ENCODE assay signal across 1 cellular context in genomic region chr18:79460445-79461300, GRCh38.
TF ChIP-seq lines count a peak whose summit lies in the region.

No MANE protein-coding gene starts in this region.

TF ChIP-seq in GM12878, 131 proteins besides CTCF, POLR2A, EP300 and RAD21 (continued from another document and continues in another):
- TF ChIP-seq, protein P1, sequence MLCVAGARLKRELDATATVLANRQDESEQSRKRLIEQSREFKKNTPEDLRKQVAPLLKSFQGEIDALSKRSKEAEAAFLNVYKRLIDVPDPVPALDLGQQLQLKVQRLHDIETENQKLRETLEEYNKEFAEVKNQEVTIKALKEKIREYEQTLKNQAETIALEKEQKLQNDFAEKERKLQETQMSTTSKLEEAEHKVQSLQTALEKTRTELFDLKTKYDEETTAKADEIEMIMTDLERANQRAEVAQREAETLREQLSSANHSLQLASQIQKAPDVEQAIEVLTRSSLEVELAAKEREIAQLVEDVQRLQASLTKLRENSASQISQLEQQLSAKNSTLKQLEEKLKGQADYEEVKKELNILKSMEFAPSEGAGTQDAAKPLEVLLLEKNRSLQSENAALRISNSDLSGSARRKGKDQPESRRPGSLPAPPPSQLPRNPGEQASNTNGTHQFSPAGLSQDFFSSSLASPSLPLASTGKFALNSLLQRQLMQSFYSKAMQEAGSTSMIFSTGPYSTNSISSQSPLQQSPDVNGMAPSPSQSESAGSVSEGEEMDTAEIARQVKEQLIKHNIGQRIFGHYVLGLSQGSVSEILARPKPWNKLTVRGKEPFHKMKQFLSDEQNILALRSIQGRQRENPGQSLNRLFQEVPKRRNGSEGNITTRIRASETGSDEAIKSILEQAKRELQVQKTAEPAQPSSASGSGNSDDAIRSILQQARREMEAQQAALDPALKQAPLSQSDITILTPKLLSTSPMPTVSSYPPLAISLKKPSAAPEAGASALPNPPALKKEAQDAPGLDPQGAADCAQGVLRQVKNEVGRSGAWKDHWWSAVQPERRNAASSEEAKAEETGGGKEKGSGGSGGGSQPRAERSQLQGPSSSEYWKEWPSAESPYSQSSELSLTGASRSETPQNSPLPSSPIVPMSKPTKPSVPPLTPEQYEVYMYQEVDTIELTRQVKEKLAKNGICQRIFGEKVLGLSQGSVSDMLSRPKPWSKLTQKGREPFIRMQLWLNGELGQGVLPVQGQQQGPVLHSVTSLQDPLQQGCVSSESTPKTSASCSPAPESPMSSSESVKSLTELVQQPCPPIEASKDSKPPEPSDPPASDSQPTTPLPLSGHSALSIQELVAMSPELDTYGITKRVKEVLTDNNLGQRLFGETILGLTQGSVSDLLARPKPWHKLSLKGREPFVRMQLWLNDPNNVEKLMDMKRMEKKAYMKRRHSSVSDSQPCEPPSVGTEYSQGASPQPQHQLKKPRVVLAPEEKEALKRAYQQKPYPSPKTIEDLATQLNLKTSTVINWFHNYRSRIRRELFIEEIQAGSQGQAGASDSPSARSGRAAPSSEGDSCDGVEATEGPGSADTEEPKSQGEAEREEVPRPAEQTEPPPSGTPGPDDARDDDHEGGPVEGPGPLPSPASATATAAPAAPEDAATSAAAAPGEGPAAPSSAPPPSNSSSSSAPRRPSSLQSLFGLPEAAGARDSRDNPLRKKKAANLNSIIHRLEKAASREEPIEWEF (IDR thresholded peaks at IDR 0.05; ENCODE audit: insufficient replicate concordance, low read depth, low read length): no peak
- no peak for TF ChIP-seq SREBF2 (IDR thresholded peaks at IDR 0.05; ENCODE audit: low read length)
- TF ChIP-seq, protein P2, sequence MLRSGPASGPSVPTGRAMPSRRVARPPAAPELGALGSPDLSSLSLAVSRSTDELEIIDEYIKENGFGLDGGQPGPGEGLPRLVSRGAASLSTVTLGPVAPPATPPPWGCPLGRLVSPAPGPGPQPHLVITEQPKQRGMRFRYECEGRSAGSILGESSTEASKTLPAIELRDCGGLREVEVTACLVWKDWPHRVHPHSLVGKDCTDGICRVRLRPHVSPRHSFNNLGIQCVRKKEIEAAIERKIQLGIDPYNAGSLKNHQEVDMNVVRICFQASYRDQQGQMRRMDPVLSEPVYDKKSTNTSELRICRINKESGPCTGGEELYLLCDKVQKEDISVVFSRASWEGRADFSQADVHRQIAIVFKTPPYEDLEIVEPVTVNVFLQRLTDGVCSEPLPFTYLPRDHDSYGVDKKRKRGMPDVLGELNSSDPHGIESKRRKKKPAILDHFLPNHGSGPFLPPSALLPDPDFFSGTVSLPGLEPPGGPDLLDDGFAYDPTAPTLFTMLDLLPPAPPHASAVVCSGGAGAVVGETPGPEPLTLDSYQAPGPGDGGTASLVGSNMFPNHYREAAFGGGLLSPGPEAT (IDR thresholded peaks at IDR 0.05; ENCODE audit: low read depth): peak; percentile 31; the same call in 1 of the 2 replicates
- no peak for TF ChIP-seq BCL11A (IDR thresholded peaks at IDR 0.05; ENCODE audit: low read depth, low read length)
- TF ChIP-seq PAX5 (IDR thresholded peaks at IDR 0.05; ENCODE audit: borderline replicate concordance, low read depth, low read length): no peak
- no peak for TF ChIP-seq RB1 (IDR thresholded peaks at IDR 0.05; ENCODE audit: borderline replicate concordance)
- peak; percentile 75 for TF ChIP-seq POLR2AphosphoS5 (IDR thresholded peaks at IDR 0.05; ENCODE audit: low read length)
- no peak for TF ChIP-seq JUNB (IDR thresholded peaks at IDR 0.05)
- TF ChIP-seq MXI1 (IDR thresholded peaks at IDR 0.05; ENCODE audit: low read depth, low read length): 0 out of 2 replicates have a peak, but pooled peaks have one; percentile 5
- no peak for TF ChIP-seq SUPT20H (IDR thresholded peaks at IDR 0.05; ENCODE audit: borderline replicate concordance, control insufficient read depth, low read depth, low read length)
- no peak for TF ChIP-seq HSF1 (IDR thresholded peaks at IDR 0.05; ENCODE audit: low read depth, low read length)
- TF ChIP-seq SREBF1 (IDR thresholded peaks at IDR 0.05; ENCODE audit: low read length): no peak
- no peak for TF ChIP-seq FOXM1 (IDR thresholded peaks at IDR 0.05; ENCODE audit: low read depth, low read length)
- TF ChIP-seq ZNF384 (IDR thresholded peaks at IDR 0.05; ENCODE audit: borderline replicate concordance, low read depth, low read length): peak; percentile 75
- TF ChIP-seq YY1 (IDR thresholded peaks at IDR 0.05; ENCODE audit: low read depth, low read length): peak; percentile 21; the same call in 1 of the 2 replicates
- TF ChIP-seq STAT3 (IDR thresholded peaks at IDR 0.05; ENCODE audit: low read depth, low read length): no peak
- no peak for TF ChIP-seq TARDBP (IDR thresholded peaks at IDR 0.05; ENCODE audit: borderline replicate concordance)
- no peak for TF ChIP-seq ATF7 (IDR thresholded peaks at IDR 0.05; ENCODE audit: low read depth)
- TF ChIP-seq CHD1 (IDR thresholded peaks at IDR 0.05; ENCODE audit: low read depth, low read length): no peak
- no peak for TF ChIP-seq BRCA1 (IDR thresholded peaks at IDR 0.05; ENCODE audit: low read depth, low read length)
- TF ChIP-seq, protein P3, sequence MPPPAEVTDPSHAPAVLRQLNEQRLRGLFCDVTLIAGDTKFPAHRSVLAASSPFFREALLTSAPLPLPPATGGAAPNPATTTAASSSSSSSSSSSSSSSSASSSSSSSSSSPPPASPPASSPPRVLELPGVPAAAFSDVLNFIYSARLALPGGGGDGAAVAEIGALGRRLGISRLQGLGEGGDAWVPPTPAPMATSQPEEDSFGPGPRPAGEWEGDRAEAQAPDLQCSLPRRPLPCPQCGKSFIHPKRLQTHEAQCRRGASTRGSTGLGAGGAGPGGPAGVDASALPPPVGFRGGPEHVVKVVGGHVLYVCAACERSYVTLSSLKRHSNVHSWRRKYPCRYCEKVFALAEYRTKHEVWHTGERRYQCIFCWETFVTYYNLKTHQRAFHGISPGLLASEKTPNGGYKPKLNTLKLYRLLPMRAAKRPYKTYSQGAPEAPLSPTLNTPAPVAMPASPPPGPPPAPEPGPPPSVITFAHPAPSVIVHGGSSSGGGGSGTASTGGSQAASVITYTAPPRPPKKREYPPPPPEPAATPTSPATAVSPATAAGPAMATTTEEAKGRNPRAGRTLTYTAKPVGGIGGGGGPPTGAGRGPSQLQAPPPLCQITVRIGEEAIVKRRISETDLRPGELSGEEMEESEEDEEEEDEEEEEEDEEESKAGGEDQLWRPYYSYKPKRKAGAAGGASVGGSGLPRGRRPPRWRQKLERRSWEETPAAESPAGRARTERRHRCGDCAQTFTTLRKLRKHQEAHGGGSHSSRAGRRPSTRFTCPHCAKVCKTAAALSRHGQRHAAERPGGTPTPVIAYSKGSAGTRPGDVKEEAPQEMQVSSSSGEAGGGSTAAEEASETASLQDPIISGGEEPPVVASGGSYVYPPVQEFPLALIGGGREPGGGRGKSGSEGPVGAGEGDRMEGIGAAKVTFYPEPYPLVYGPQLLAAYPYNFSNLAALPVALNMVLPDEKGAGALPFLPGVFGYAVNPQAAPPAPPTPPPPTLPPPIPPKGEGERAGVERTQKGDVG (CRISPR knock-in tag; IDR thresholded peaks at IDR 0.05): no peak
- peak; percentile 75 for TF ChIP-seq TAF1 (IDR thresholded peaks at IDR 0.05; ENCODE audit: borderline replicate concordance, low read depth, low read length)
- no peak for TF ChIP-seq ETV6 (conservative IDR thresholded peaks at IDR 0.05 in 1 of 2, IDR thresholded peaks at IDR 0.05 in 1 of 2; ENCODE audit: borderline replicate concordance in 1 of 2, low read depth in 1 of 2)
- TF ChIP-seq, protein P4, sequence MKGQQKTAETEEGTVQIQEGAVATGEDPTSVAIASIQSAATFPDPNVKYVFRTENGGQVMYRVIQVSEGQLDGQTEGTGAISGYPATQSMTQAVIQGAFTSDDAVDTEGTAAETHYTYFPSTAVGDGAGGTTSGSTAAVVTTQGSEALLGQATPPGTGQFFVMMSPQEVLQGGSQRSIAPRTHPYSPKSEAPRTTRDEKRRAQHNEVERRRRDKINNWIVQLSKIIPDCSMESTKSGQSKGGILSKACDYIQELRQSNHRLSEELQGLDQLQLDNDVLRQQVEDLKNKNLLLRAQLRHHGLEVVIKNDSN (IDR thresholded peaks at IDR 0.05; ENCODE audit: borderline replicate concordance, extremely low read length, insufficient read depth, low read depth, low read length): no peak
- TF ChIP-seq NKRF (conservative IDR thresholded peaks at IDR 0.05): no peak
- TF ChIP-seq ZNF274 (IDR thresholded peaks at IDR 0.05; ENCODE audit: insufficient read depth, insufficient read length): no peak
- TF ChIP-seq SUZ12 (IDR thresholded peaks at IDR 0.05; ENCODE audit: unreplicated experiment): no peak
- TF ChIP-seq POLR2AphosphoS2 (IDR thresholded peaks at IDR 0.05; ENCODE audit: low read depth, low read length): 0 out of 2 replicates have a peak, but pooled peaks have one; percentile 43
- no peak; the same call in 1 of the 2 replicates for TF ChIP-seq SMAD5 (IDR thresholded peaks at IDR 0.05; ENCODE audit: low read depth)
- peak; percentile 74; the same call in 1 of the 2 replicates for TF ChIP-seq HDGF (IDR thresholded peaks at IDR 0.05)
- TF ChIP-seq SRF (IDR thresholded peaks at IDR 0.05; ENCODE audit: low read depth in 2 of 2, low read length in 2 of 2): no peak
- TF ChIP-seq SP1 (IDR thresholded peaks at IDR 0.05; ENCODE audit: low read depth, low read length): no peak
- TF ChIP-seq, protein P5, sequence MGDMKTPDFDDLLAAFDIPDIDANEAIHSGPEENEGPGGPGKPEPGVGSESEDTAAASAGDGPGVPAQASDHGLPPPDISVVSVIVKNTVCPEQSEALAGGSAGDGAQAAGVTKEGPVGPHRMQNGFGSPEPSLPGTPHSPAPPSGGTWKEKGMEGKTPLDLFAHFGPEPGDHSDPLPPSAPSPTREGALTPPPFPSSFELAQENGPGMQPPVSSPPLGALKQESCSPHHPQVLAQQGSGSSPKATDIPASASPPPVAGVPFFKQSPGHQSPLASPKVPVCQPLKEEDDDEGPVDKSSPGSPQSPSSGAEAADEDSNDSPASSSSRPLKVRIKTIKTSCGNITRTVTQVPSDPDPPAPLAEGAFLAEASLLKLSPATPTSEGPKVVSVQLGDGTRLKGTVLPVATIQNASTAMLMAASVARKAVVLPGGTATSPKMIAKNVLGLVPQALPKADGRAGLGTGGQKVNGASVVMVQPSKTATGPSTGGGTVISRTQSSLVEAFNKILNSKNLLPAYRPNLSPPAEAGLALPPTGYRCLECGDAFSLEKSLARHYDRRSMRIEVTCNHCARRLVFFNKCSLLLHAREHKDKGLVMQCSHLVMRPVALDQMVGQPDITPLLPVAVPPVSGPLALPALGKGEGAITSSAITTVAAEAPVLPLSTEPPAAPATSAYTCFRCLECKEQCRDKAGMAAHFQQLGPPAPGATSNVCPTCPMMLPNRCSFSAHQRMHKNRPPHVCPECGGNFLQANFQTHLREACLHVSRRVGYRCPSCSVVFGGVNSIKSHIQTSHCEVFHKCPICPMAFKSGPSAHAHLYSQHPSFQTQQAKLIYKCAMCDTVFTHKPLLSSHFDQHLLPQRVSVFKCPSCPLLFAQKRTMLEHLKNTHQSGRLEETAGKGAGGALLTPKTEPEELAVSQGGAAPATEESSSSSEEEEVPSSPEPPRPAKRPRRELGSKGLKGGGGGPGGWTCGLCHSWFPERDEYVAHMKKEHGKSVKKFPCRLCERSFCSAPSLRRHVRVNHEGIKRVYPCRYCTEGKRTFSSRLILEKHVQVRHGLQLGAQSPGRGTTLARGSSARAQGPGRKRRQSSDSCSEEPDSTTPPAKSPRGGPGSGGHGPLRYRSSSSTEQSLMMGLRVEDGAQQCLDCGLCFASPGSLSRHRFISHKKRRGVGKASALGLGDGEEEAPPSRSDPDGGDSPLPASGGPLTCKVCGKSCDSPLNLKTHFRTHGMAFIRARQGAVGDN (IDR thresholded peaks at IDR 0.05): peak; percentile 86
- TF ChIP-seq RAD51 (IDR thresholded peaks at IDR 0.05): no peak
- TF ChIP-seq, protein P6, sequence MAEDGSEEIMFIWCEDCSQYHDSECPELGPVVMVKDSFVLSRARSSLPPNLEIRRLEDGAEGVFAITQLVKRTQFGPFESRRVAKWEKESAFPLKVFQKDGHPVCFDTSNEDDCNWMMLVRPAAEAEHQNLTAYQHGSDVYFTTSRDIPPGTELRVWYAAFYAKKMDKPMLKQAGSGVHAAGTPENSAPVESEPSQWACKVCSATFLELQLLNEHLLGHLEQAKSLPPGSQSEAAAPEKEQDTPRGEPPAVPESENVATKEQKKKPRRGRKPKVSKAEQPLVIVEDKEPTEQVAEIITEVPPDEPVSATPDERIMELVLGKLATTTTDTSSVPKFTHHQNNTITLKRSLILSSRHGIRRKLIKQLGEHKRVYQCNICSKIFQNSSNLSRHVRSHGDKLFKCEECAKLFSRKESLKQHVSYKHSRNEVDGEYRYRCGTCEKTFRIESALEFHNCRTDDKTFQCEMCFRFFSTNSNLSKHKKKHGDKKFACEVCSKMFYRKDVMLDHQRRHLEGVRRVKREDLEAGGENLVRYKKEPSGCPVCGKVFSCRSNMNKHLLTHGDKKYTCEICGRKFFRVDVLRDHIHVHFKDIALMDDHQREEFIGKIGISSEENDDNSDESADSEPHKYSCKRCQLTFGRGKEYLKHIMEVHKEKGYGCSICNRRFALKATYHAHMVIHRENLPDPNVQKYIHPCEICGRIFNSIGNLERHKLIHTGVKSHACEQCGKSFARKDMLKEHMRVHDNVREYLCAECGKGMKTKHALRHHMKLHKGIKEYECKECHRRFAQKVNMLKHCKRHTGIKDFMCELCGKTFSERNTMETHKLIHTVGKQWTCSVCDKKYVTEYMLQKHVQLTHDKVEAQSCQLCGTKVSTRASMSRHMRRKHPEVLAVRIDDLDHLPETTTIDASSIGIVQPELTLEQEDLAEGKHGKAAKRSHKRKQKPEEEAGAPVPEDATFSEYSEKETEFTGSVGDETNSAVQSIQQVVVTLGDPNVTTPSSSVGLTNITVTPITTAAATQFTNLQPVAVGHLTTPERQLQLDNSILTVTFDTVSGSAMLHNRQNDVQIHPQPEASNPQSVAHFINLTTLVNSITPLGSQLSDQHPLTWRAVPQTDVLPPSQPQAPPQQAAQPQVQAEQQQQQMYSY (CRISPR knock-in tag; IDR thresholded peaks at IDR 0.05): no peak
- no peak for TF ChIP-seq BMI1 (IDR thresholded peaks at IDR 0.05; ENCODE audit: borderline replicate concordance)
- TF ChIP-seq BACH1 (IDR thresholded peaks at IDR 0.05; ENCODE audit: borderline replicate concordance): no peak
